In genomic region chr3:98657429-98657828, GRCh38 we compare ENCODE assay signal across 8 cellular contexts.
DNase-seq lines count a peak whose midpoint lies in the region; ATAC-seq, FAIRE-seq and TF ChIP-seq lines count a peak whose summit lies in the region.

No MANE protein-coding gene starts in this region.

- H3K27ac Mint-ChIP-seq in activated naive CD4-positive, alpha-beta T cell treated with anti-CD3 and anti-CD28 coated beads, Interleukin-2, amount 10 ng/mL, durations not matched to agents 7 days and 5 days = no peak overlapping the region

- H3K36me3 Mint-ChIP-seq in activated naive CD4-positive, alpha-beta T cell treated with anti-CD3 and anti-CD28 coated beads, Interleukin-2, amount 10 ng/mL, durations not matched to agents 7 days and 5 days = no peaks in the 10 kb centered on the region

- in situ Hi-C loops in HepG2 (cut with HindIII; ENCODE audit: extremely low pct_ligation_motif_present, low pct_unique_long_range_greater_than_20kb) = no loop called here

- H3K9ac ChIP-seq in HepG2 (ENCODE audit: insufficient read depth, low read depth, low read length) = no peak overlapping the region

- H3K27me3 Mint-ChIP-seq in activated naive CD4-positive, alpha-beta T cell treated with anti-CD3 and anti-CD28 coated beads, Interleukin-2, amount 10 ng/mL, durations not matched to agents 7 days and 5 days = peaks cover 18% of the 10 kb centered on the region

- no peaks in the 10 kb centered on the region for H4K20me1 ChIP-seq in HepG2 (ENCODE audit: insufficient read depth, low read length)

- FAIRE-seq in HepG2 (lab: Jason Lieb, UNC) = no peak

- ATAC-seq in HG02798 (IDR thresholded peaks at IDR 0.05; ENCODE audit: poor library complexity, unreplicated experiment) = peak; percentile 98
- ATAC-seq in HepG2 = peak; percentile 93

- 55% methylated on average over 9 of the region's 25 CpGs for WGBS in HepG2 (ENCODE audit: low lambda C conversion rate)
- WGBS in stomach, 5 donors = 3 to 13% (median 6%) methylated on average over 23 to 25 of the region's 25 CpGs

- TF ChIP-seq EP300 in HepG2 (IDR thresholded peaks at IDR 0.05; ENCODE audit: low read depth in 2 of 2, low read length in 2 of 2) (no peak), HepG2 (CRISPR knock-in tag; IDR thresholded peaks at IDR 0.05; ENCODE audit: borderline replicate concordance) (no peak), stomach (IDR thresholded peaks at IDR 0.05) (no peak)

- intact Hi-C loops in HepG2 (cut with micrococcal nuclease; ENCODE audit: unreplicated experiment) = loop anchor here (1.0 kb wide), 1 partner anchor 55 kb away; no protein-coding TSS in a partner anchor
- intact Hi-C loops in stomach (cut with DNase I; ENCODE audit: low total_unique reads) = no loop called here

- peaks cover 2% of the 10 kb centered on the region for H3K4me1 Mint-ChIP-seq in activated naive CD4-positive, alpha-beta T cell treated with anti-CD3 and anti-CD28 coated beads, Interleukin-2, amount 10 ng/mL, durations not matched to agents 7 days and 5 days

- no peaks in the 10 kb centered on the region for H3K9me3 ChIP-seq in HepG2 (ENCODE audit: low read length)
- no peaks in the 10 kb centered on the region for H3K9me3 ChIP-seq in stomach
- H3K9me3 ChIP-seq in effector memory CD4-positive, alpha-beta T cell (ENCODE audit: control insufficient read depth, low read length) = no peaks in the 10 kb centered on the region

- H3K4me1 ChIP-seq in HepG2 (ENCODE audit: insufficient read depth, low read length) (no peaks in the 10 kb centered on the region), stomach (peaks cover 0 to 7% (median 3%) of the 10 kb centered on the region in 4 donors)
- no peaks in the 10 kb centered on the region for H3K4me1 ChIP-seq in effector memory CD4-positive, alpha-beta T cell (ENCODE audit: control insufficient read depth, insufficient read depth, low read length, poor library complexity, severe bottlenecking)

- DNase-seq in activated T-cell treated with anti-CD3 and anti-CD28 coated beads for 1 hour (ENCODE audit: low read depth) (peak; percentile 5), activated T-cell treated with anti-CD3 and anti-CD28 coated beads for 4 hours (no peak), NCI-H524 (lab: John Stamatoyannopoulos, UW) (peak; percentile 28 to 81), HepG2 (ENCODE audit: low spot score) (no peak), stomach (peak; percentile 70)
- DNase-seq in activated naive CD4-positive, alpha-beta T cell treated with anti-CD3 and anti-CD28 coated beads, Interleukin-2, amount 10 ng/mL, durations not matched to agents 7 days and 5 days = peak; percentile 67
- DNase-seq in effector memory CD4-positive, alpha-beta T cell = no peak

- CTCF ChIA-PET in activated naive CD4-positive, alpha-beta T cell treated with anti-CD3 and anti-CD28 coated beads, Interleukin-2, amount 10 ng/mL, durations not matched to agents 7 days and 5 days (lab: Charles Lee) = interaction anchor here (0.7 to 2.0 kb wide), 11 partner anchors 16 to 619 kb away, joined by 3 to 19 read pairs (median 4); no protein-coding TSS in a partner anchor
- CTCF ChIA-PET in HepG2 (lab: Yijun Ruan, JAX; ENCODE audit: low intra/inter-chr PET ratio, low total read pairs) = no interaction called here

- H3K9me3 Mint-ChIP-seq in activated naive CD4-positive, alpha-beta T cell treated with anti-CD3 and anti-CD28 coated beads, Interleukin-2, amount 10 ng/mL, durations not matched to agents 7 days and 5 days = no peaks in the 10 kb centered on the region

- no peak overlapping the region for H3K4me3 ChIP-seq in HepG2 (replicated peaks in 1 of 3; ENCODE audit: insufficient read depth in 1 of 3, low read depth in 2 of 3, low read length in 3 of 3)
- H3K4me3 ChIP-seq in stomach = peak overlapping the region in 1 of 4 donors; percentile 21
- H3K4me3 ChIP-seq in effector memory CD4-positive, alpha-beta T cell (ENCODE audit: insufficient read depth, low read depth, low read length, poor library complexity, severe bottlenecking) = no peak overlapping the region

- H3K4me3 Mint-ChIP-seq in activated naive CD4-positive, alpha-beta T cell treated with anti-CD3 and anti-CD28 coated beads, Interleukin-2, amount 10 ng/mL, durations not matched to agents 7 days and 5 days = no peak overlapping the region

- peaks cover 0 to 8% of the 10 kb centered on the region in 2 experiments; a peak in 2 of 5 replicates for H3K27me3 ChIP-seq in HepG2 (ENCODE audit: control insufficient read depth in 1 of 2, insufficient read depth in 2 of 2, low read length in 2 of 2)
- H3K27me3 ChIP-seq in stomach = peaks cover 0 to 12% (median 0%) of the 10 kb centered on the region in 3 donors
- no peaks in the 10 kb centered on the region for H3K27me3 ChIP-seq in effector memory CD4-positive, alpha-beta T cell (replicated peaks; ENCODE audit: control insufficient read depth, insufficient read depth, low read length, poor library complexity, severe bottlenecking)

- H3K79me2 ChIP-seq in HepG2 (ENCODE audit: insufficient read depth, low read length) = no peaks in the 10 kb centered on the region

- no peak overlapping the region for H2AFZ ChIP-seq in HepG2 (ENCODE audit: low read length)

- H3K36me3 ChIP-seq in HepG2 (replicated peaks in 1 of 2; ENCODE audit: control insufficient read depth in 1 of 2, insufficient read depth in 2 of 2, low read length in 2 of 2) = no peaks in the 10 kb centered on the region
- no peaks in the 10 kb centered on the region for H3K36me3 ChIP-seq in stomach
- no peaks in the 10 kb centered on the region for H3K36me3 ChIP-seq in effector memory CD4-positive, alpha-beta T cell (ENCODE audit: control insufficient read depth, insufficient read depth, low read length)

- TF ChIP-seq POLR2A in HepG2 (IDR thresholded peaks at IDR 0.05; ENCODE audit: insufficient read depth in 1 of 2, low read depth in 2 of 2, low read length in 2 of 2) (no peak), stomach (IDR thresholded peaks at IDR 0.05) (no peak)

- peak; percentile 75 for TF ChIP-seq CTCF in HepG2 (CRISPR knock-in tag; IDR thresholded peaks at IDR 0.05)
- TF ChIP-seq CTCF in stomach (IDR thresholded peaks at IDR 0.05) = peak in 4 of 7 experiments; percentile 13 to 43 (median 30)

- H3K27ac ChIP-seq in HepG2 (ENCODE audit: extremely low read length, insufficient read depth, low read length) = no peak overlapping the region
- no peak overlapping the region for H3K27ac ChIP-seq in stomach
- H3K27ac ChIP-seq in effector memory CD4-positive, alpha-beta T cell (ENCODE audit: insufficient read depth, low read length, poor library complexity, severe bottlenecking) = no peak overlapping the region

- H3K4me2 ChIP-seq in HepG2 (ENCODE audit: low read depth, low read length) = peak overlapping the region; percentile 39

- POLR2A ChIA-PET in HepG2 (lab: Yijun Ruan, JAX) = no interaction called here

- BruUV-seq in HepG2 (replicated peaks; lab: Mats Ljungman, UMichigan) = no TSS peak

- 0 out of 2 replicates have a peak, but pooled peaks have one; percentile 19 for TF ChIP-seq RAD21 in HepG2 (CRISPR knock-in tag; IDR thresholded peaks at IDR 0.05)

TF ChIP-seq in HepG2, 621 proteins besides CTCF, POLR2A, EP300 and RAD21 (continues in another document):
- peak; percentile 60 for TF ChIP-seq STAG1 (CRISPR knock-in tag; IDR thresholded peaks at IDR 0.05)
- 0 out of 2 replicates have a peak, but pooled peaks have one; percentile 29 for TF ChIP-seq ZNF768 (CRISPR knock-in tag; IDR thresholded peaks at IDR 0.05)
- TF ChIP-seq SMARCC2 (IDR thresholded peaks at IDR 0.05) = no peak
- TF ChIP-seq UBTF (CRISPR knock-in tag; IDR thresholded peaks at IDR 0.05) = peak; percentile 37; the same call in 1 of the 2 replicates
- TF ChIP-seq ZNF687 (CRISPR knock-in tag; IDR thresholded peaks at IDR 0.05) = peak; percentile 19; the same call in 1 of the 2 replicates

Comparison
In these comparisons a context has a peak if more than half of its experiments do, and no peak if none do; other contexts are left out.
1. DNase-seq: peak in activated T-cell treated with anti-CD3 and anti-CD28 coated beads for 1 hour (single experiment), NCI-H524 (2 of 2), activated naive CD4-positive, alpha-beta T cell treated with anti-CD3 and anti-CD28 coated beads, Interleukin-2, amount 10 ng/mL, durations not matched to agents 7 days and 5 days (single experiment) and stomach (single experiment); none in activated T-cell treated with anti-CD3 and anti-CD28 coated beads for 4 hours (single experiment), HepG2 (single experiment) and effector memory CD4-positive, alpha-beta T cell (0 of 3).